In the genomic region with DNA sequence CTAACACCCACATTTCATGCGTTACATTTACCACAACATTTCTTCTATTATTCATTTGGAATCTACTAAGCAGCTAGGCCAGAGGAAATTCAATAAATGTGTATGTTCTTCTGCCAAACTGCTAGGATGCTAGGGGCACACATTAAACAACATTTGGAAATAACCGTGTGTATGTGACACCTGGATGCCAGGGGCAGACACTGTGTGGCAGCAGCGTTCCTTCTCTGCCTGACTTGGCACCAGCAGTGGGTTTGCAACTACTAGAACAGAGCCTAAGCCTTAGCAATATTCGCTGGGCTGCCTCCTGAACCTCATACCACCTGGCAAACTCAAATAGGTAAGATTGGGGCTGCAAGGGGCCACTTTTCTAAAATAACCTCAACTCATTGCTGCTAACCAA, we compare ENCODE assay signal across 18 cellular contexts.
DNase-seq lines count a peak whose midpoint lies in the region; ATAC-seq and TF ChIP-seq lines count a peak whose summit lies in the region.
"Had no signal": no experiment of that assay in that cellular context is flagged by ENCODE, and none has a peak within 500 bp of the region (broad histone marks: within the 10 kb centered on the region; RNA-seq: fewer than 3 reads in every experiment).

No MANE protein-coding gene starts in this region.

- no peak for TF ChIP-seq POLR2A in upper lobe of left lung (IDR thresholded peaks at IDR 0.05)

- intact Hi-C loops in Panc1 (cut with micrococcal nuclease; ENCODE audit: unreplicated experiment), result no loop called here

- H3K27ac ChIP-seq in 22Rv1 (no peak overlapping the region), Panc1 (ENCODE audit: low read length) (no peak overlapping the region), upper lobe of left lung (no peak overlapping the region)
- H3K27ac ChIP-seq: neutrophil had no signal

- TF ChIP-seq EP300 in upper lobe of left lung (IDR thresholded peaks at IDR 0.05), result no peak

- WGBS in upper lobe of left lung, 2 donors, result 93 to 95% methylated on average over 4 of the region's 4 CpGs

- no peak for ATAC-seq in Panc1
- no peak for ATAC-seq in upper lobe of left lung (ENCODE audit: low FRiP score in 2 of 2)

- no peak overlapping the region for H3K4me3 ChIP-seq in Panc1 (ENCODE audit: low read depth in 2 of 2, low read length in 2 of 2)
- no peak overlapping the region for H3K4me3 ChIP-seq in fibroblast of mammary gland (ENCODE audit: control insufficient read depth, low read depth, low read length)
- no peak overlapping the region for H3K4me3 ChIP-seq in upper lobe of left lung

- TF ChIP-seq CTCF in 22Rv1 (IDR thresholded peaks at IDR 0.05), result peak; percentile 30
- peak; percentile 24 for TF ChIP-seq CTCF in Panc1 (IDR thresholded peaks at IDR 0.05)
- TF ChIP-seq CTCF in fibroblast of mammary gland (conservative IDR thresholded peaks at IDR 0.05; ENCODE audit: control insufficient read depth, insufficient read depth, low read depth, low read length), result peak; percentile 1
- TF ChIP-seq CTCF in upper lobe of left lung (IDR thresholded peaks at IDR 0.05), result no peak

- H3K36me3 ChIP-seq in Panc1 (ENCODE audit: control insufficient read depth, insufficient read depth, low read length), result no peaks in the 10 kb centered on the region
- no peaks in the 10 kb centered on the region for H3K36me3 ChIP-seq in upper lobe of left lung
- H3K36me3 ChIP-seq: neutrophil had no signal

- H3K27me3 ChIP-seq in Panc1 (ENCODE audit: control insufficient read depth, insufficient read depth, low read length), result no peaks in the 10 kb centered on the region
- no peaks in the 10 kb centered on the region for H3K27me3 ChIP-seq in upper lobe of left lung
- H3K27me3 ChIP-seq: neutrophil had no signal

- H3K9me3 ChIP-seq in Panc1 (ENCODE audit: control insufficient read depth, insufficient read depth, low read depth, low read length), result no peaks in the 10 kb centered on the region
- no peaks in the 10 kb centered on the region for H3K9me3 ChIP-seq in upper lobe of left lung
- H3K9me3 ChIP-seq: neutrophil had no signal

- POLR2A ChIA-PET in Panc1 (lab: Charles Lee), result no interaction called here

- no TSS peak for BruUV-seq in Panc1 (replicated peaks; lab: Mats Ljungman, UMichigan)

- in situ Hi-C loops in Panc1 (cut with HindIII; ENCODE audit: low pct_unique_long_range_greater_than_20kb, low sequenced_read_pairs), result no loop called here

- DNase-seq in D341Med (ENCODE audit: low spot score) (peak; percentile 42), Panc1 (ENCODE audit: low read depth, low spot score) (no peak), fibroblast of mammary gland (ENCODE audit: low read depth) (no peak), ecto neural progenitor cell (ENCODE audit: low spot score) (no peak), nucleus accumbens (lab: John Stamatoyannopoulos, UW) (no peak), upper lobe of left lung (no peak)
- DNase-seq in activated CD4-positive, CD25-positive, alpha-beta regulatory T cell (lab: John Stamatoyannopoulos, UW), result no peak
- DNase-seq: activated CD4-positive, CD25-positive, alpha-beta regulatory T cell treated with anti-CD3 and anti-CD28 coated beads, Interleukin-2, amount 50 U/mL, for 72 hours; activated gamma-delta T cell treated with Interleukin-2 at 50 U/mL for 16 hours; DMS153; HFFc6; kidney glomerular epithelial cell; midbrain; NCI-H2171; Right ventricle myocardium superior; T-helper 2 cell had no signal

- no peaks in the 10 kb centered on the region; the same call in 1 of the 2 replicates for H3K4me1 ChIP-seq in Panc1 (ENCODE audit: control insufficient read depth, insufficient read depth, low read length)
- no peaks in the 10 kb centered on the region for H3K4me1 ChIP-seq in upper lobe of left lung

- CTCF ChIA-PET in Panc1 (lab: Charles Lee), result no interaction called here

Comparison
In these comparisons a context has a peak if more than half of its experiments do, and no peak if none do; other contexts are left out.
1. CTCF ChIP-seq: peak in 22Rv1 (single experiment), Panc1 (single experiment) and fibroblast of mammary gland (single experiment); none in upper lobe of left lung (0 of 6).